In the genomic region with DNA sequence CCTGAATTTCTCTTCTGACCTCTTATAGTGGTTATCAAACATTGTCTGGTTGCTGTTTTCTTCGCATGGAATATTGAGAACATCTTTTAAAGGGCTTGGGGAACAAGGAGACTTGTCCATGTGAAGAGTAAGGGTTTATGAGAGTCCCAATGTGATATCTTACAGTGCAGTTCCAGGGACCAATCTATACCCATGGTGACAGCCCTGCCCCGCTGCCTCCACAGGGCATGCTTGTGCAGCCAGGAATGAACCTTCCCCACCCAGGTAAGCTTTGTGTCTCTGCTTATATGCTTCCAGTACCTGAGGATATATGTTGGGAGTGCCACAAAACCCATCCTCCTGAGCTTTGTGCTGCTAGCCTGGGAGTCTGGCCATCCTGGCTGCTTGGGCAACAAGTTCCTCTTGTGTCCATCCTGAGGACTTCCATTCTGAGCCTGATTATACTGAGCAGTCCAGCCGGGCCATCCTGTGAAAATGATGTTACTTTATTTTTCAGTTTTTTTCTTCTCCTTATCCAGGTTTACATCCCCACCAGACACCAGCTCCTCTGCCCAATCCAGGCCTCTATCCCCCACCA, we compare ENCODE assay signal across 9 cellular contexts. TPM values are rescaled to one million over a fixed set of nuclear protein-coding genes. Genes with fewer than 3 reads are reported as not detected.
DNase-seq lines count a peak whose midpoint lies in the region; ATAC-seq lines count a peak whose summit lies in the region.
"Had no signal": no experiment of that assay in that cellular context is flagged by ENCODE, and none has a peak within 500 bp of the region (broad histone marks: within the 10 kb centered on the region; RNA-seq: fewer than 3 reads in every experiment).

No MANE protein-coding gene starts in this region.

- peaks cover 7% of the 10 kb centered on the region for H3K4me1 Mint-ChIP-seq in activated naive CD4-positive, alpha-beta T cell treated with anti-CD3 and anti-CD28 coated beads for 36 hours (ENCODE audit: low read depth)
- H3K4me1 Mint-ChIP-seq in memory B cell = peaks cover 4% of the 10 kb centered on the region

- no peak overlapping the region for H3K4me3 Mint-ChIP-seq in activated naive CD4-positive, alpha-beta T cell treated with anti-CD3 and anti-CD28 coated beads for 36 hours
- H3K4me3 Mint-ChIP-seq in memory B cell = no peak overlapping the region

- peaks cover 37% of the 10 kb centered on the region for H3K36me3 Mint-ChIP-seq in activated naive CD4-positive, alpha-beta T cell treated with anti-CD3 and anti-CD28 coated beads for 36 hours (ENCODE audit: low read depth)
- H3K36me3 Mint-ChIP-seq in memory B cell = peaks cover 35% of the 10 kb centered on the region

- H3K9me3 Mint-ChIP-seq in activated naive CD4-positive, alpha-beta T cell treated with anti-CD3 and anti-CD28 coated beads for 36 hours = no peaks in the 10 kb centered on the region
- H3K9me3 Mint-ChIP-seq in memory B cell = no peaks in the 10 kb centered on the region
- H3K9me3 Mint-ChIP-seq: activated T-helper 2 cell treated with anti-CD3 and anti-CD28 coated beads, Interferon-gamma antibody, Interleukin-2, Interleukin-4, amounts not matched to agents 10 μg/mL and 5 μg/mL and 100 μg/mL, durations not matched to agents 14 hours and 24 hours and 36 hours had no signal

- no peaks in the 10 kb centered on the region for H3K27me3 Mint-ChIP-seq in activated naive CD4-positive, alpha-beta T cell treated with anti-CD3 and anti-CD28 coated beads for 36 hours (ENCODE audit: low read depth)
- no peaks in the 10 kb centered on the region for H3K27me3 Mint-ChIP-seq in memory B cell

- ATAC-seq in memory B cell (ENCODE audit: low read depth) (no peak), GM19035 (IDR thresholded peaks at IDR 0.05; ENCODE audit: unreplicated experiment) (no peak), GM18498 (IDR thresholded peaks at IDR 0.05; ENCODE audit: unreplicated experiment) (no peak)

- intact Hi-C loops in activated naive CD4-positive, alpha-beta T cell treated with anti-CD3 and anti-CD28 coated beads for 36 hours (cut with micrococcal nuclease) = loop anchor here (1.0 to 5.0 kb wide), 4 partner anchors 45 to 154 kb away; no protein-coding TSS in a partner anchor

- H3K27ac Mint-ChIP-seq in activated naive CD4-positive, alpha-beta T cell treated with anti-CD3 and anti-CD28 coated beads for 36 hours = peak overlapping the region; percentile 77
- peak overlapping the region; percentile 86 for H3K27ac Mint-ChIP-seq in memory B cell
- H3K27ac Mint-ChIP-seq: activated T-helper 2 cell treated with anti-CD3 and anti-CD28 coated beads, Interferon-gamma antibody, Interleukin-2, Interleukin-4, amounts not matched to agents 10 μg/mL and 5 μg/mL and 100 μg/mL, durations not matched to agents 14 hours and 24 hours and 36 hours had no signal

- H3K27ac ChIP-seq in angular gyrus (ENCODE audit: low read depth, low read length) (peak overlapping the region; percentile 75), temporal lobe (ENCODE audit: low read depth, low read length) (peak overlapping the region; percentile 75)

- DNase-seq in activated naive CD4-positive, alpha-beta T cell treated with anti-CD3 and anti-CD28 coated beads for 36 hours = no peak
- DNase-seq in activated naive CD4-positive, alpha-beta T cell treated with anti-CD3 and anti-CD28 coated beads, Interleukin-2, amount 50 U/mL, for 16 hours = no peak
- DNase-seq in memory B cell (ENCODE audit: low spot score in 2 of 2) (no peak), NCI-H2171 treated with DMSO at 0.1 percent for 48 hours (lab: John Stamatoyannopoulos, UW) (no peak)

- CTCF ChIA-PET in activated naive CD4-positive, alpha-beta T cell treated with anti-CD3 and anti-CD28 coated beads for 36 hours (lab: Charles Lee) = interaction anchor here (0.8 to 5.4 kb wide), 28 partner anchors 8 to 155 kb away, joined by 3 to 116 read pairs (median 6); a partner anchor contains a TSS

RNA-seq across cellular contexts. Expression of a gene that starts 9.5 kb away (rescaled TPM):
- 1 to 10 TPM; 3.1 to 4.0 TPM for total RNA-seq in activated naive CD4-positive, alpha-beta T cell treated with anti-CD3 and anti-CD28 coated beads for 36 hours
- total RNA-seq in temporal lobe = 15.5 TPM

RNA-seq across cellular contexts. Expression of a gene that starts 27.4 kb away (rescaled TPM):
- total RNA-seq in activated naive CD4-positive, alpha-beta T cell treated with anti-CD3 and anti-CD28 coated beads for 36 hours = 100 to 1,000 TPM; 104 TPM
- 31.5 TPM for total RNA-seq in temporal lobe

RNA-seq across cellular contexts. Expression of a gene that starts 46.0 kb away (rescaled TPM):
- total RNA-seq in activated naive CD4-positive, alpha-beta T cell treated with anti-CD3 and anti-CD28 coated beads for 36 hours = 10 to 100 TPM; 72.1 to 72.2 TPM
- 81.9 TPM for total RNA-seq in temporal lobe

RNA-seq across cellular contexts. Expression of a gene that starts 51.3 kb away (rescaled TPM):
- total RNA-seq in activated naive CD4-positive, alpha-beta T cell treated with anti-CD3 and anti-CD28 coated beads for 36 hours = 10 to 100 TPM; 12.3 to 13.0 TPM
- 6.6 TPM for total RNA-seq in temporal lobe
